Comparison of ENCODE assay signal across 27 cellular contexts in genomic region chr16:88360999-88361398, GRCh38.
"Had no signal": no experiment of that assay in that cellular context is flagged by ENCODE, and none has a peak within 500 bp of the region (broad histone marks: within the 10 kb centered on the region; RNA-seq: fewer than 3 reads in every experiment).

No MANE protein-coding gene starts in this region.

- ATAC-seq: stimulated activated effector memory CD8-positive, alpha-beta T cell treated with anti-CD3 and anti-CD28 coated beads, Interleukin-12 subunit alpha, Interleukin-12 subunit beta, amount 100 ng/mL, for 72 hours; stimulated activated memory B cell treated with anti-CD40 and anti-IgM and Interleukin-4, amounts not matched to agents 10 μg/mL and 1 μg/mL and 100 μg/mL, for 72 hours; stimulated activated naive B cell treated with anti-CD40 and anti-IgM and Interleukin-4, amounts not matched to agents 10 μg/mL and 1 μg/mL and 100 μg/mL, for 72 hours; stimulated activated naive CD8-positive, alpha-beta T cell treated with anti-CD3 and anti-CD28 coated beads, Interleukin-15, amount 100 ng/mL, for 72 hours; stimulated activated naive CD8-positive, alpha-beta T cell treated with anti-CD3 and anti-CD28 coated beads, Interleukin-15, Interleukin-2, amounts not matched to agents 100 U/mL and 50 U/mL, for 24 hours; upper lobe of right lung had no signal

- H3K27ac ChIP-seq: stomach, suprapubic skin, testis, thoracic aorta, thyroid gland, tibial artery, tibial nerve, transverse colon, upper lobe of left lung, upper lobe of right lung, uterus, vagina had no signal

- FAIRE-seq: urothelium cell line had no signal

- H3K9me3 ChIP-seq: suprapubic skin, testis, thyroid gland, tibial artery, transverse colon, upper lobe of right lung, uterus, vagina had no signal

- H3K4me3 ChIP-seq: stomach, suprapubic skin, testis, thoracic aorta, thyroid gland, tibial artery, tibial nerve, transverse colon, upper lobe of left lung, upper lobe of right lung, uterus, vagina had no signal

- H3K36me3 ChIP-seq: stomach, suprapubic skin, thoracic aorta, thyroid gland, tibial artery, tibial nerve, transverse colon, upper lobe of left lung, upper lobe of right lung, uterus, vagina had no signal

- DNase-seq: stimulated activated CD4-positive, alpha-beta T cell treated with anti-CD3 and anti-CD28 coated beads, Interleukin-2, amount 100 ng/mL, for 48 hours; stimulated activated CD4-positive, alpha-beta T cell treated with anti-CD3 and anti-CD28 coated beads, Interleukin-4, amount 100 ng/mL, for 1 hour; stimulated activated CD4-positive, alpha-beta T cell treated with anti-CD3 and anti-CD28 coated beads, Interleukin-4, amount 100 ng/mL, for 24 hours; stimulated activated CD4-positive, alpha-beta T cell treated with anti-CD3 and anti-CD28 coated beads, Interleukin-4, amount 100 ng/mL, for 4 hours; stimulated activated CD8-positive, alpha-beta memory T cell treated with anti-CD3 and anti-CD28 coated beads, Interleukin-4, amount 100 ng/mL, for 48 hours; stimulated activated naive B cell treated with anti-CD40 and anti-IgM and Interleukin-4, amounts not matched to agents 10 μg/mL and 1 μg/mL and 100 μg/mL, for 72 hours; stimulated activated naive CD4-positive, alpha-beta T cell; stimulated activated naive CD4-positive, alpha-beta T cell treated with Interleukin-2 at 50 U/mL for 16 hours; stimulated activated naive CD8-positive, alpha-beta T cell treated with anti-CD3 and anti-CD28 coated beads, Interleukin-15, amount 100 ng/mL, for 72 hours; stimulated activated naive CD8-positive, alpha-beta T cell treated with anti-CD3 and anti-CD28 coated beads, Interleukin-15, Interleukin-2, amounts not matched to agents 100 U/mL and 50 U/mL, for 24 hours; stomach; substantia nigra; testis; thyroid gland; tibial artery; transverse colon; trophoblast cell; uterus had no signal

- H3K27me3 ChIP-seq: testis, thyroid gland, tibial nerve, upper lobe of left lung, upper lobe of right lung, uterus, vagina had no signal

- H3K4me1 ChIP-seq: stomach, suprapubic skin, testis, thyroid gland, tibial artery, transverse colon, upper lobe of left lung, upper lobe of right lung, uterus, vagina had no signal
